1 cellular context compared by ENCODE assay signal in the genomic region with DNA sequence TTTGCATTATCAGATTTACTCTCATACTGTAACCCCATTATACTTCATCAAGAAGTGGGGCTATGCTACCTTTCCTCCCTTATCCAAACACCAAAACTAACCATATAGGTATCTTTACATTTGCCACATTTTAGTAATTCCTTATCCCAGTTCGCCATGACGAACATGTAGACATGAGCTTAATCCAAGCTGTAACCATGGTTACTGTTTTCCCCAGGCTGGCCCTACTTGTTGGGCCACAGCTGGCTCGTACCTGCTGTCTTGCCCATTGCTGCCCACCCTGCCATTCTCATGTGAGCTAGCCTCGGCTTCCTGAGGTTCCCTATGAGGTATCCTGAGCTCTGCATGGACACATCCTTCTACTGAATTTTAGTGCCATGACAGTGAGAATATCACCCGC.
TF ChIP-seq lines count a peak whose summit lies in the region.

No MANE protein-coding gene starts in this region.

TF ChIP-seq in H1, 55 proteins besides CTCF, POLR2A, EP300 and RAD21:
- no peak for TF ChIP-seq NRF1 (IDR thresholded peaks at IDR 0.05; ENCODE audit: low read depth, low read length)
- TF ChIP-seq TCF12 (IDR thresholded peaks at IDR 0.05; ENCODE audit: low read depth, low read length): no peak
- TF ChIP-seq SIN3A (conservative IDR thresholded peaks at IDR 0.05 in 1 of 2, IDR thresholded peaks at IDR 0.05 in 1 of 2; ENCODE audit: low read depth in 1 of 2, low read length in 2 of 2): no peak
- TF ChIP-seq SP2 (IDR thresholded peaks at IDR 0.05; ENCODE audit: low read length): no peak
TF ChIP-seq in H1: peak in this region for 0.
